Comparison of ENCODE assay signal across 1 cellular context in the genomic region with DNA sequence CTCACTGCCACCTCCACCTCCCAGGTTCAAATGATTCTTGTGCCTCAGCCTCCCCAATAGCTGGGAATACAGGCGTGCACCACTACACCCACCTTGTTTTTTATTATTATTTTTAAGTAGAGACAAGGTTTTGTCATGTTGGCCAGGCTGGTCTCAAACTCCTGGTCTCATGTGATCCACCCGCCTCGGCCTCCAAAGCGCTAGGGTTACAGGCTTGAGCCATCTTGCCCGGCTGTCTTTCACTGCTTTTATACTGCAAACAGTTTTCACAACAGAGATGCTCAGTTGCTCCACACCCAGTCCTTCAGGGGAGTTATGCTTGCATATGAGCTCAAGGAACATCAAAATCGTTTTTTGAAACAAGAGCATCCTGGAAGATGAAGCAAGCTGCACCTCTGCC.
TF ChIP-seq lines count a peak whose summit lies in the region.

No MANE protein-coding gene starts in this region.

TF ChIP-seq in GM23338, 12 proteins besides CTCF, POLR2A, EP300 and RAD21 (continued from another document):
- TF ChIP-seq, protein P1, sequence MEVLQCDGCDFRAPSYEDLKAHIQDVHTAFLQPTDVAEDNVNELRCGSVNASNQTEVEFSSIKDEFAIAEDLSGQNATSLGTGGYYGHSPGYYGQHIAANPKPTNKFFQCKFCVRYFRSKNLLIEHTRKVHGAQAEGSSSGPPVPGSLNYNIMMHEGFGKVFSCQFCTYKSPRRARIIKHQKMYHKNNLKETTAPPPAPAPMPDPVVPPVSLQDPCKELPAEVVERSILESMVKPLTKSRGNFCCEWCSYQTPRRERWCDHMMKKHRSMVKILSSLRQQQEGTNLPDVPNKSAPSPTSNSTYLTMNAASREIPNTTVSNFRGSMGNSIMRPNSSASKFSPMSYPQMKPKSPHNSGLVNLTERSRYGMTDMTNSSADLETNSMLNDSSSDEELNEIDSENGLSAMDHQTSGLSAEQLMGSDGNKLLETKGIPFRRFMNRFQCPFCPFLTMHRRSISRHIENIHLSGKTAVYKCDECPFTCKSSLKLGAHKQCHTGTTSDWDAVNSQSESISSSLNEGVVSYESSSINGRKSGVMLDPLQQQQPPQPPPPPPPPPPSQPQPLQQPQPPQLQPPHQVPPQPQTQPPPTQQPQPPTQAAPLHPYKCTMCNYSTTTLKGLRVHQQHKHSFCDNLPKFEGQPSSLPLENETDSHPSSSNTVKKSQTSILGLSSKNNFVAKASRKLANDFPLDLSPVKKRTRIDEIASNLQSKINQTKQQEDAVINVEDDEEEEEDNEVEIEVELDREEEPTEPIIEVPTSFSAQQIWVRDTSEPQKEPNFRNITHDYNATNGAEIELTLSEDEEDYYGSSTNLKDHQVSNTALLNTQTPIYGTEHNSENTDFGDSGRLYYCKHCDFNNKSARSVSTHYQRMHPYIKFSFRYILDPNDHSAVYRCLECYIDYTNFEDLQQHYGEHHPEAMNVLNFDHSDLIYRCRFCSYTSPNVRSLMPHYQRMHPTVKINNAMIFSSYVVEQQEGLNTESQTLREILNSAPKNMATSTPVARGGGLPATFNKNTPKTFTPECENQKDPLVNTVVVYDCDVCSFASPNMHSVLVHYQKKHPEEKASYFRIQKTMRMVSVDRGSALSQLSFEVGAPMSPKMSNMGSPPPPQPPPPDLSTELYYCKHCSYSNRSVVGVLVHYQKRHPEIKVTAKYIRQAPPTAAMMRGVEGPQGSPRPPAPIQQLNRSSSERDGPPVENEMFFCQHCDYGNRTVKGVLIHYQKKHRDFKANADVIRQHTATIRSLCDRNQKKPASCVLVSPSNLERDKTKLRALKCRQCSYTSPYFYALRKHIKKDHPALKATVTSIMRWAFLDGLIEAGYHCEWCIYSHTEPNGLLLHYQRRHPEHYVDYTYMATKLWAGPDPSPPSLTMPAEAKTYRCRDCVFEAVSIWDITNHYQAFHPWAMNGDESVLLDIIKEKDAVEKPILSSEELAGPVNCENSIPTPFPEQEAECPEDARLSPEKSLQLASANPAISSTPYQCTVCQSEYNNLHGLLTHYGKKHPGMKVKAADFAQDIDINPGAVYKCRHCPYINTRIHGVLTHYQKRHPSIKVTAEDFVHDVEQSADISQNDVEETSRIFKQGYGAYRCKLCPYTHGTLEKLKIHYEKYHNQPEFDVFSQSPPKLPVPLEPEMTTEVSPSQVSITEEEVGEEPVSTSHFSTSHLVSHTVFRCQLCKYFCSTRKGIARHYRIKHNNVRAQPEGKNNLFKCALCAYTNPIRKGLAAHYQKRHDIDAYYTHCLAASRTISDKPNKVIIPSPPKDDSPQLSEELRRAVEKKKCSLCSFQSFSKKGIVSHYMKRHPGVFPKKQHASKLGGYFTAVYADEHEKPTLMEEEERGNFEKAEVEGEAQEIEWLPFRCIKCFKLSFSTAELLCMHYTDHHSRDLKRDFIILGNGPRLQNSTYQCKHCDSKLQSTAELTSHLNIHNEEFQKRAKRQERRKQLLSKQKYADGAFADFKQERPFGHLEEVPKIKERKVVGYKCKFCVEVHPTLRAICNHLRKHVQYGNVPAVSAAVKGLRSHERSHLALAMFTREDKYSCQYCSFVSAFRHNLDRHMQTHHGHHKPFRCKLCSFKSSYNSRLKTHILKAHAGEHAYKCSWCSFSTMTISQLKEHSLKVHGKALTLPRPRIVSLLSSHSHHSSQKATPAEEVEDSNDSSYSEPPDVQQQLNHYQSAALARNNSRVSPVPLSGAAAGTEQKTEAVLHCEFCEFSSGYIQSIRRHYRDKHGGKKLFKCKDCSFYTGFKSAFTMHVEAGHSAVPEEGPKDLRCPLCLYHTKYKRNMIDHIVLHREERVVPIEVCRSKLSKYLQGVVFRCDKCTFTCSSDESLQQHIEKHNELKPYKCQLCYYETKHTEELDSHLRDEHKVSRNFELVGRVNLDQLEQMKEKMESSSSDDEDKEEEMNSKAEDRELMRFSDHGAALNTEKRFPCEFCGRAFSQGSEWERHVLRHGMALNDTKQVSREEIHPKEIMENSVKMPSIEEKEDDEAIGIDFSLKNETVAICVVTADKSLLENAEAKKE (CRISPR knock-in tag; IDR thresholded peaks at IDR 0.05), result no peak
- TF ChIP-seq NANOG (IDR thresholded peaks at IDR 0.05; ENCODE audit: borderline replicate concordance), result no peak
- TF ChIP-seq, protein P2, sequence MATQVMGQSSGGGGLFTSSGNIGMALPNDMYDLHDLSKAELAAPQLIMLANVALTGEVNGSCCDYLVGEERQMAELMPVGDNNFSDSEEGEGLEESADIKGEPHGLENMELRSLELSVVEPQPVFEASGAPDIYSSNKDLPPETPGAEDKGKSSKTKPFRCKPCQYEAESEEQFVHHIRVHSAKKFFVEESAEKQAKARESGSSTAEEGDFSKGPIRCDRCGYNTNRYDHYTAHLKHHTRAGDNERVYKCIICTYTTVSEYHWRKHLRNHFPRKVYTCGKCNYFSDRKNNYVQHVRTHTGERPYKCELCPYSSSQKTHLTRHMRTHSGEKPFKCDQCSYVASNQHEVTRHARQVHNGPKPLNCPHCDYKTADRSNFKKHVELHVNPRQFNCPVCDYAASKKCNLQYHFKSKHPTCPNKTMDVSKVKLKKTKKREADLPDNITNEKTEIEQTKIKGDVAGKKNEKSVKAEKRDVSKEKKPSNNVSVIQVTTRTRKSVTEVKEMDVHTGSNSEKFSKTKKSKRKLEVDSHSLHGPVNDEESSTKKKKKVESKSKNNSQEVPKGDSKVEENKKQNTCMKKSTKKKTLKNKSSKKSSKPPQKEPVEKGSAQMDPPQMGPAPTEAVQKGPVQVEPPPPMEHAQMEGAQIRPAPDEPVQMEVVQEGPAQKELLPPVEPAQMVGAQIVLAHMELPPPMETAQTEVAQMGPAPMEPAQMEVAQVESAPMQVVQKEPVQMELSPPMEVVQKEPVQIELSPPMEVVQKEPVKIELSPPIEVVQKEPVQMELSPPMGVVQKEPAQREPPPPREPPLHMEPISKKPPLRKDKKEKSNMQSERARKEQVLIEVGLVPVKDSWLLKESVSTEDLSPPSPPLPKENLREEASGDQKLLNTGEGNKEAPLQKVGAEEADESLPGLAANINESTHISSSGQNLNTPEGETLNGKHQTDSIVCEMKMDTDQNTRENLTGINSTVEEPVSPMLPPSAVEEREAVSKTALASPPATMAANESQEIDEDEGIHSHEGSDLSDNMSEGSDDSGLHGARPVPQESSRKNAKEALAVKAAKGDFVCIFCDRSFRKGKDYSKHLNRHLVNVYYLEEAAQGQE (IDR thresholded peaks at IDR 0.05; ENCODE audit: unreplicated experiment), result no peak
- no peak for TF ChIP-seq STAT1 (IDR thresholded peaks at IDR 0.05; ENCODE audit: unreplicated experiment)
- TF ChIP-seq JUNB (IDR thresholded peaks at IDR 0.05; ENCODE audit: unreplicated experiment), result no peak
- no peak for TF ChIP-seq POLR2AphosphoS5 (IDR thresholded peaks at IDR 0.05; ENCODE audit: low read depth)
TF ChIP-seq in GM23338: peak in this region for 0.
